20 cellular contexts compared by ENCODE assay signal in genomic region chr11:116701297-116701801, GRCh38.
"Had no signal": no experiment of that assay in that cellular context is flagged by ENCODE, and none has a peak within 500 bp of the region (broad histone marks: within the 10 kb centered on the region; RNA-seq: fewer than 3 reads in every experiment).

No MANE protein-coding gene starts in this region.

- H3K27me3 ChIP-seq: foreskin keratinocyte, ovary had no signal

- H3K4me1 ChIP-seq: breast epithelium, psoas muscle had no signal

- H3K9me3 ChIP-seq: breast epithelium, neutrophil, ovary, psoas muscle had no signal

- H3K36me3 ChIP-seq: breast epithelium, neutrophil, ovary had no signal

- ATAC-seq: activated CD4-positive, alpha-beta T cell treated with anti-CD3 and anti-CD28 coated beads for 36 hours; foreskin keratinocyte; natural killer cell; psoas muscle; right cardiac atrium had no signal

- DNase-seq: activated CD4-positive, alpha-beta T cell treated with anti-CD3 and anti-CD28 coated beads for 36 hours; activated CD4-positive, alpha-beta T cell treated with anti-CD3 and anti-CD28 coated beads, Interleukin-2, amount 50 U/mL, for 4 hours; activated CD8-positive, alpha-beta memory T cell treated with anti-CD3 and anti-CD28 coated beads for 24 hours; activated naive CD4-positive, alpha-beta T cell treated with Interleukin-2 at 50 U/mL for 16 hours; activated naive CD8-positive, alpha-beta T cell treated with anti-CD3 and anti-CD28 coated beads for 36 hours; activated T-cell treated with anti-CD3 and anti-CD28 coated beads, Interleukin-2, amount 50 U/mL, for 48 hours; amniotic stem cell; cortex of kidney; erythroblast; foreskin keratinocyte; kidney; natural killer cell; ovary; psoas muscle; right cardiac atrium; stimulated activated CD4-positive, alpha-beta T cell treated with anti-CD3 and anti-CD28 coated beads, Interleukin-1b, Interleukin-23, amount 100 ng/mL, for 48 hours; stimulated activated naive CD4-positive, alpha-beta T cell; T-helper 1 cell had no signal

- H3K4me3 ChIP-seq: breast epithelium, ovary, psoas muscle had no signal

- H3K27ac ChIP-seq: breast epithelium, foreskin keratinocyte, neutrophil, ovary, psoas muscle had no signal
